Comparison of ENCODE assay signal across 1 cellular context in genomic region chr10:78301891-78302738, GRCh38.
TF ChIP-seq lines count a peak whose summit lies in the region.

No MANE protein-coding gene starts in this region.

TF ChIP-seq in GM12878, 131 proteins besides CTCF, POLR2A, EP300 and RAD21 (continued from another document):
- TF ChIP-seq, protein P1, sequence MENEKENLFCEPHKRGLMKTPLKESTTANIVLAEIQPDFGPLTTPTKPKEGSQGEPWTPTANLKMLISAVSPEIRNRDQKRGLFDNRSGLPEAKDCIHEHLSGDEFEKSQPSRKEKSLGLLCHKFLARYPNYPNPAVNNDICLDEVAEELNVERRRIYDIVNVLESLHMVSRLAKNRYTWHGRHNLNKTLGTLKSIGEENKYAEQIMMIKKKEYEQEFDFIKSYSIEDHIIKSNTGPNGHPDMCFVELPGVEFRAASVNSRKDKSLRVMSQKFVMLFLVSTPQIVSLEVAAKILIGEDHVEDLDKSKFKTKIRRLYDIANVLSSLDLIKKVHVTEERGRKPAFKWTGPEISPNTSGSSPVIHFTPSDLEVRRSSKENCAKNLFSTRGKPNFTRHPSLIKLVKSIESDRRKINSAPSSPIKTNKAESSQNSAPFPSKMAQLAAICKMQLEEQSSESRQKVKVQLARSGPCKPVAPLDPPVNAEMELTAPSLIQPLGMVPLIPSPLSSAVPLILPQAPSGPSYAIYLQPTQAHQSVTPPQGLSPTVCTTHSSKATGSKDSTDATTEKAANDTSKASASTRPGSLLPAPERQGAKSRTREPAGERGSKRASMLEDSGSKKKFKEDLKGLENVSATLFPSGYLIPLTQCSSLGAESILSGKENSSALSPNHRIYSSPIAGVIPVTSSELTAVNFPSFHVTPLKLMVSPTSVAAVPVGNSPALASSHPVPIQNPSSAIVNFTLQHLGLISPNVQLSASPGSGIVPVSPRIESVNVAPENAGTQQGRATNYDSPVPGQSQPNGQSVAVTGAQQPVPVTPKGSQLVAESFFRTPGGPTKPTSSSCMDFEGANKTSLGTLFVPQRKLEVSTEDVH (IDR thresholded peaks at IDR 0.05; ENCODE audit: low read depth, partially characterized antibody) = no peak
- no peak for TF ChIP-seq FOXM1 (IDR thresholded peaks at IDR 0.05; ENCODE audit: low read depth, low read length)
- TF ChIP-seq ASH2L (IDR thresholded peaks at IDR 0.05; ENCODE audit: borderline replicate concordance, low read depth) = no peak
- no peak for TF ChIP-seq ZNF207 (IDR thresholded peaks at IDR 0.05; ENCODE audit: borderline replicate concordance)
- TF ChIP-seq, protein P2, sequence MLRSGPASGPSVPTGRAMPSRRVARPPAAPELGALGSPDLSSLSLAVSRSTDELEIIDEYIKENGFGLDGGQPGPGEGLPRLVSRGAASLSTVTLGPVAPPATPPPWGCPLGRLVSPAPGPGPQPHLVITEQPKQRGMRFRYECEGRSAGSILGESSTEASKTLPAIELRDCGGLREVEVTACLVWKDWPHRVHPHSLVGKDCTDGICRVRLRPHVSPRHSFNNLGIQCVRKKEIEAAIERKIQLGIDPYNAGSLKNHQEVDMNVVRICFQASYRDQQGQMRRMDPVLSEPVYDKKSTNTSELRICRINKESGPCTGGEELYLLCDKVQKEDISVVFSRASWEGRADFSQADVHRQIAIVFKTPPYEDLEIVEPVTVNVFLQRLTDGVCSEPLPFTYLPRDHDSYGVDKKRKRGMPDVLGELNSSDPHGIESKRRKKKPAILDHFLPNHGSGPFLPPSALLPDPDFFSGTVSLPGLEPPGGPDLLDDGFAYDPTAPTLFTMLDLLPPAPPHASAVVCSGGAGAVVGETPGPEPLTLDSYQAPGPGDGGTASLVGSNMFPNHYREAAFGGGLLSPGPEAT (IDR thresholded peaks at IDR 0.05; ENCODE audit: low read depth) = no peak
- TF ChIP-seq, protein P3, sequence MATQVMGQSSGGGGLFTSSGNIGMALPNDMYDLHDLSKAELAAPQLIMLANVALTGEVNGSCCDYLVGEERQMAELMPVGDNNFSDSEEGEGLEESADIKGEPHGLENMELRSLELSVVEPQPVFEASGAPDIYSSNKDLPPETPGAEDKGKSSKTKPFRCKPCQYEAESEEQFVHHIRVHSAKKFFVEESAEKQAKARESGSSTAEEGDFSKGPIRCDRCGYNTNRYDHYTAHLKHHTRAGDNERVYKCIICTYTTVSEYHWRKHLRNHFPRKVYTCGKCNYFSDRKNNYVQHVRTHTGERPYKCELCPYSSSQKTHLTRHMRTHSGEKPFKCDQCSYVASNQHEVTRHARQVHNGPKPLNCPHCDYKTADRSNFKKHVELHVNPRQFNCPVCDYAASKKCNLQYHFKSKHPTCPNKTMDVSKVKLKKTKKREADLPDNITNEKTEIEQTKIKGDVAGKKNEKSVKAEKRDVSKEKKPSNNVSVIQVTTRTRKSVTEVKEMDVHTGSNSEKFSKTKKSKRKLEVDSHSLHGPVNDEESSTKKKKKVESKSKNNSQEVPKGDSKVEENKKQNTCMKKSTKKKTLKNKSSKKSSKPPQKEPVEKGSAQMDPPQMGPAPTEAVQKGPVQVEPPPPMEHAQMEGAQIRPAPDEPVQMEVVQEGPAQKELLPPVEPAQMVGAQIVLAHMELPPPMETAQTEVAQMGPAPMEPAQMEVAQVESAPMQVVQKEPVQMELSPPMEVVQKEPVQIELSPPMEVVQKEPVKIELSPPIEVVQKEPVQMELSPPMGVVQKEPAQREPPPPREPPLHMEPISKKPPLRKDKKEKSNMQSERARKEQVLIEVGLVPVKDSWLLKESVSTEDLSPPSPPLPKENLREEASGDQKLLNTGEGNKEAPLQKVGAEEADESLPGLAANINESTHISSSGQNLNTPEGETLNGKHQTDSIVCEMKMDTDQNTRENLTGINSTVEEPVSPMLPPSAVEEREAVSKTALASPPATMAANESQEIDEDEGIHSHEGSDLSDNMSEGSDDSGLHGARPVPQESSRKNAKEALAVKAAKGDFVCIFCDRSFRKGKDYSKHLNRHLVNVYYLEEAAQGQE (IDR thresholded peaks at IDR 0.05; ENCODE audit: low read depth, low read length) = no peak
- no peak for TF ChIP-seq ZNF687 (IDR thresholded peaks at IDR 0.05)
- TF ChIP-seq ZBED1 (IDR thresholded peaks at IDR 0.05; ENCODE audit: borderline replicate concordance) = no peak
- TF ChIP-seq, protein P4, sequence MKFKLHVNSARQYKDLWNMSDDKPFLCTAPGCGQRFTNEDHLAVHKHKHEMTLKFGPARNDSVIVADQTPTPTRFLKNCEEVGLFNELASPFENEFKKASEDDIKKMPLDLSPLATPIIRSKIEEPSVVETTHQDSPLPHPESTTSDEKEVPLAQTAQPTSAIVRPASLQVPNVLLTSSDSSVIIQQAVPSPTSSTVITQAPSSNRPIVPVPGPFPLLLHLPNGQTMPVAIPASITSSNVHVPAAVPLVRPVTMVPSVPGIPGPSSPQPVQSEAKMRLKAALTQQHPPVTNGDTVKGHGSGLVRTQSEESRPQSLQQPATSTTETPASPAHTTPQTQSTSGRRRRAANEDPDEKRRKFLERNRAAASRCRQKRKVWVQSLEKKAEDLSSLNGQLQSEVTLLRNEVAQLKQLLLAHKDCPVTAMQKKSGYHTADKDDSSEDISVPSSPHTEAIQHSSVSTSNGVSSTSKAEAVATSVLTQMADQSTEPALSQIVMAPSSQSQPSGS (IDR thresholded peaks at IDR 0.05; ENCODE audit: low read length) = no peak
- no peak for TF ChIP-seq IRF3 (IDR thresholded peaks at IDR 0.05)
